30 cellular contexts compared by ENCODE assay signal in genomic region chr4:122718265-122718664, GRCh38.
"Had no signal": no experiment of that assay in that cellular context is flagged by ENCODE, and none has a peak within 500 bp of the region (broad histone marks: within the 10 kb centered on the region; RNA-seq: fewer than 3 reads in every experiment).

No MANE protein-coding gene starts in this region.

- DNase-seq: Karpas-422, KBM-7, MG63, NCI-H1048, NCI-H1092 treated with DMSO at 0.1 percent for 48 hours, NCI-H1105 treated with DMSO at 0.1 percent for 48 hours, NCI-H1417, NCI-H1436, NCI-H146, NCI-H1694, NCI-H187 treated with DMSO at 0.1 percent for 48 hours, NCI-H2029, NCI-H2081, NCI-H2171 treated with DMSO at 0.1 percent for 48 hours, NCI-H2227 treated with DMSO at 0.1 percent for 48 hours, NCI-H446 treated with DMSO at 0.1 percent for 48 hours, NCI-H510A, NCI-H524, NCI-H526, NCI-H69, NCI-H748 treated with DMSO at 0.1 percent for 48 hours, NCI-H82, Peyer's patch, Right ventricle myocardium superior, RPMI8226, SHP77 treated with DMSO at 0.1 percent for 48 hours, SK-N-SH, SW 1271 had no signal

- H3K27me3 ChIP-seq: MG63, Peyer's patch, SJSA1 had no signal

- H3K9ac ChIP-seq: KMS-11, SK-N-SH had no signal

- H3K4me3 ChIP-seq: MG63, Peyer's patch, SJSA1 had no signal

- H3K9me3 ChIP-seq: MG63, Peyer's patch, SJSA1, SK-N-SH had no signal

- H3K27ac ChIP-seq: KMS-11, Peyer's patch, SJSA1 had no signal

- H3K4me2 ChIP-seq: KMS-11, SK-N-SH had no signal

- H3K9me2 ChIP-seq: SK-N-SH had no signal

- H3K4me1 ChIP-seq: Peyer's patch, SJSA1 had no signal

- H3K36me3 ChIP-seq: MG63, Peyer's patch, SJSA1 had no signal
